ENCODE assay signal across 17 cellular contexts in the genomic region with DNA sequence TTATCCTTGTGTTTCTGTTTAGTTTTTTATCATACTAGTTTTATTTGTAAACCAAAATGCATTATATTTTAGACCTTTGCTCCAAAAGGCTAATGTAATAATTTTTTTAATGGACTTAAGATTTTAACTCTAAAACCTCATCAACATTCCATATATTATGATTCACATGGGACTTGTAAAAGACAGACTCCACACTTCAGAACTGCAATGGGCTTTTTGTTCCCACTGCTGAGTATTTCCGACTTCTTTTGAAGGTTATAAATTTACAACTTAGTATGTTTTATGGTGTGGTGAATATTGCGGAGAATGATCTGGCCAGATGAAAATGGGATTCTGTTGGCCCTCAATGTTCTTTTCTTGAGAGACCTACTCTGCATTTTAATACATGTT.
A peak's percentile ranks its signal among the peaks of the same experiment; 100 is the strongest.
DNase-seq lines count a peak whose midpoint lies in the region; ATAC-seq and TF ChIP-seq lines count a peak whose summit lies in the region.
"Had no signal": no experiment of that assay in that cellular context is flagged by ENCODE, and none has a peak within 500 bp of the region (broad histone marks: within the 10 kb centered on the region; RNA-seq: fewer than 3 reads in every experiment).

No MANE protein-coding gene starts in this region.

- H3K4me3 ChIP-seq in astrocyte of the spinal cord (ENCODE audit: low read depth, low read length) (no peak overlapping the region), osteoblast (ENCODE audit: insufficient read depth, low read length) (no peak overlapping the region)

- no peaks in the 10 kb centered on the region for H3K4me1 Mint-ChIP-seq in activated T-cell treated with anti-CD3 and anti-CD28 coated beads, Interleukin-2, amount 50 U/mL, for 4 hours (ENCODE audit: low read depth)
- H3K4me1 Mint-ChIP-seq: CD14-positive monocyte had no signal

- DNase-seq in A172 (ENCODE audit: low spot score) (peak; percentile 7), LHCN-M2 (ENCODE audit: low read depth) (peak; percentile 5), astrocyte of the spinal cord (ENCODE audit: low read depth, low spot score) (peak; percentile 16), osteoblast (ENCODE audit: insufficient read length, low spot score, missing footprints) (no peak), NCI-H2107 (lab: John Stamatoyannopoulos, UW) (no peak), OCI-M1 (lab: John Stamatoyannopoulos, UW) (no peak)
- no peak for DNase-seq in activated T-cell treated with anti-CD3 and anti-CD28 coated beads, Interleukin-2, amount 50 U/mL, for 4 hours
- DNase-seq: AML-193, COR-L47, NCI-H1105 treated with DMSO at 0.1 percent for 48 hours, NCI-H1694 treated with DMSO at 0.1 percent for 48 hours, NCI-H226, NCI-H524 treated with DMSO at 0.1 percent for 48 hours had no signal

- H3K36me3 Mint-ChIP-seq in activated T-cell treated with anti-CD3 and anti-CD28 coated beads, Interleukin-2, amount 50 U/mL, for 4 hours (ENCODE audit: insufficient read depth) = no peaks in the 10 kb centered on the region
- H3K36me3 Mint-ChIP-seq: CD14-positive monocyte had no signal

- H2AFZ ChIP-seq in osteoblast (ENCODE audit: low read length) = no peak overlapping the region

- no peak for ATAC-seq in HG03139 (IDR thresholded peaks at IDR 0.05; ENCODE audit: unreplicated experiment)
- no peak for ATAC-seq in activated T-cell treated with anti-CD3 and anti-CD28 coated beads, Interleukin-2, amount 50 U/mL, for 4 hours
- ATAC-seq: Panc1, Right ventricle myocardium inferior had no signal

- in situ Hi-C loops in astrocyte of the spinal cord (cut with HindIII; ENCODE audit: low sequenced_read_pairs) = no loop called here

- TF ChIP-seq CTCF in astrocyte of the spinal cord (IDR thresholded peaks at IDR 0.05; ENCODE audit: low read depth, low read length) (no peak), osteoblast (IDR thresholded peaks at IDR 0.05; ENCODE audit: extremely low read depth, low read depth, low read length) (no peak)

- no peaks in the 10 kb centered on the region for H3K27me3 ChIP-seq in osteoblast (ENCODE audit: insufficient read depth, low read length)

- H3K27me3 Mint-ChIP-seq in activated T-cell treated with anti-CD3 and anti-CD28 coated beads, Interleukin-2, amount 50 U/mL, for 4 hours (ENCODE audit: low read depth) = no peaks in the 10 kb centered on the region

- no peaks in the 10 kb centered on the region for H3K9me3 ChIP-seq in osteoblast (ENCODE audit: low read depth, low read length)

- H4K20me1 ChIP-seq in osteoblast (ENCODE audit: insufficient read depth, low read length) = no peaks in the 10 kb centered on the region

- H3K4me1 ChIP-seq in osteoblast (ENCODE audit: insufficient read depth, low read length) = peaks cover 10% of the 10 kb centered on the region

- H3K79me2 ChIP-seq in osteoblast (ENCODE audit: insufficient read depth, low read length) = no peaks in the 10 kb centered on the region

- H3K4me3 Mint-ChIP-seq in activated T-cell treated with anti-CD3 and anti-CD28 coated beads, Interleukin-2, amount 50 U/mL, for 4 hours = no peak overlapping the region
- H3K4me3 Mint-ChIP-seq: CD14-positive monocyte had no signal

- no peaks in the 10 kb centered on the region for H3K36me3 ChIP-seq in osteoblast (ENCODE audit: insufficient read depth, low read length)

- H3K4me2 ChIP-seq in osteoblast (ENCODE audit: insufficient read depth, low read length) = peak overlapping the region; percentile 35

- no peak overlapping the region for H3K27ac ChIP-seq in osteoblast (ENCODE audit: low read depth, low read length)

- H3K9me3 Mint-ChIP-seq in activated T-cell treated with anti-CD3 and anti-CD28 coated beads, Interleukin-2, amount 50 U/mL, for 4 hours = no peaks in the 10 kb centered on the region

Comparison
In these comparisons a context has a peak if more than half of its experiments do, and no peak if none do; other contexts are left out.
1. DNase-seq: peak in A172 (single experiment), LHCN-M2 (single experiment) and astrocyte of the spinal cord (single experiment); none in osteoblast (single experiment), NCI-H2107 (single experiment), OCI-M1 (single experiment) and activated T-cell treated with anti-CD3 and anti-CD28 coated beads, Interleukin-2, amount 50 U/mL, for 4 hours (single experiment).